Comparison of ENCODE assay signal across 8 cellular contexts in the genomic region with DNA sequence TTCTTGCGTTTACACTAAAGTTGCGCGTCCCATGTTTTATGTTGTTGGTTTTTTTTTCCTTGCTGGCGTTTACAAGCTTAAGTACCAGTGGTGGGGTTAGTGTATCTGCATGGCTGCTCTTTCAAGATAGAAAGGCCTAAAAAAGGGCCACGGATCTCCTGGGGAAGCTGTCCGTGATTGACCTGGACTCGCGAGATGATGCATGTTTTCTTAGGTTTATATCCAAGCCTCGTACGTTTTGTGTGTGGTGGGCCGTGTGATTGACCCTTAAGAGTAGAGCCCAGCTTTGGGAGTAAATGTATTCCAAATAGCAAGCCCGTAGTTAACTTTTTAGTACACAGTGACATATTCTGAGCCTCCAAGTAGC. TPM values are rescaled to one million over a fixed set of nuclear protein-coding genes. Genes with fewer than 3 reads are reported as not detected.
DNase-seq lines count a peak whose midpoint lies in the region; ATAC-seq and TF ChIP-seq lines count a peak whose summit lies in the region.
"Not testable (repeated sequence)": the region's sequence is repeated elsewhere in the genome, so short reads cannot be mapped to it uniquely, and the experiment has no call there.

No MANE protein-coding gene starts in this region.

- in situ Hi-C loops in IMR-90 (cut with MboI; ENCODE audit: low sequenced_read_pairs) = not testable (repeated sequence)

- H3K56ac ChIP-seq in H9 (ENCODE audit: insufficient read length, low read depth, low read length) = not testable (repeated sequence)
- peak overlapping the region; percentile 66; the same call in 1 of the 2 replicates for H3K56ac ChIP-seq in IMR-90 (ENCODE audit: extremely low read depth, insufficient read depth, low read length)

- H3K27ac ChIP-seq in H9 (ENCODE audit: insufficient read length, low read depth, low read length); iPS DF 6.9 (ENCODE audit: low read length): not testable (repeated sequence)
- H3K27ac ChIP-seq in IMR-90 (ENCODE audit: insufficient read depth, low read length) (peak overlapping the region; percentile 82), VCaP (peak overlapping the region; percentile 67), neural cell (ENCODE audit: low read length) (peak overlapping the region; percentile 37), tibial artery (peak overlapping the region; percentile 72 to 76)

- not testable (repeated sequence) for H4K91ac ChIP-seq in H9 (ENCODE audit: insufficient read length, low read depth, low read length); IMR-90 (ENCODE audit: insufficient read depth, low read depth, low read length)

- H4K20me1 ChIP-seq in H9 (ENCODE audit: control insufficient read depth, insufficient read depth, insufficient read length); IMR-90 (ENCODE audit: insufficient read depth, low read length); neural cell (ENCODE audit: insufficient read depth): not testable (repeated sequence)

- not testable (repeated sequence) for H4K5ac ChIP-seq in H9 (ENCODE audit: insufficient read length, low read depth, low read length)
- peak overlapping the region; percentile 72 for H4K5ac ChIP-seq in IMR-90 (ENCODE audit: low read depth, low read length)

- not testable (repeated sequence) for H3K23ac ChIP-seq in H9 (ENCODE audit: insufficient read length, low read depth, low read length)
- peak overlapping the region; percentile 56; the same call in 1 of the 2 replicates for H3K23ac ChIP-seq in IMR-90 (ENCODE audit: low read depth, low read length)

- H3K79me1 ChIP-seq in H9 (ENCODE audit: insufficient read depth, low read depth, low read length, poor library complexity, severe bottlenecking); IMR-90 (ENCODE audit: low read depth in 1 of 2, low read length in 2 of 2): not testable (repeated sequence)

- H3K36me3 Mint-ChIP-seq in H9 (ENCODE audit: insufficient read depth in 1 of 3, low read depth in 3 of 3) = peaks cover 8 to 25% (median 10%) of the 10 kb centered on the region in 3 experiments; a peak in 6 of 7 replicates
- H3K36me3 Mint-ChIP-seq in central memory CD8-positive, alpha-beta T cell (ENCODE audit: insufficient read depth) = peaks cover 10% of the 10 kb centered on the region

- H3K27me3 Mint-ChIP-seq in H9 (ENCODE audit: low read depth); central memory CD8-positive, alpha-beta T cell: not testable (repeated sequence)

- CTCF ChIA-PET in IMR-90 (lab: Yijun Ruan, JAX) = not testable (repeated sequence)

- H3K4me3 ChIP-seq in GM06990 (replicated peaks; ENCODE audit: low read depth, low read length) (peak overlapping the region; percentile 78), IMR-90 (ENCODE audit: insufficient read depth, low read depth, low read length) (peak overlapping the region; percentile 94), iPS DF 6.9 (ENCODE audit: low read length) (peak overlapping the region; percentile 97), neural cell (ENCODE audit: low read length) (peak overlapping the region; percentile 70), tibial artery (peak overlapping the region; percentile 82 to 90)

- intact Hi-C loops in IMR-90 (cut with micrococcal nuclease) = loop anchor here (10.0 kb wide), 1 partner anchor 348 kb away; no protein-coding TSS in a partner anchor
- intact Hi-C loops in tibial artery (cut with DNase I; ENCODE audit: low total_unique reads) = not testable (repeated sequence)

- H3K4me1 Mint-ChIP-seq in H9 = peaks cover 7 to 22% of the 10 kb centered on the region in 2 experiments
- peaks cover 35% of the 10 kb centered on the region for H3K4me1 Mint-ChIP-seq in central memory CD8-positive, alpha-beta T cell

- H3F3A ChIP-seq in neural cell (ENCODE audit: insufficient read depth, low read length, poor library complexity, severe bottlenecking) = not testable (repeated sequence)

- H2BK15ac ChIP-seq in H9 (ENCODE audit: low read depth, low read length); IMR-90 (ENCODE audit: low read depth, low read length): not testable (repeated sequence)

- H3K18ac ChIP-seq in H9 (ENCODE audit: insufficient read length, low read depth, low read length) = peak overlapping the region; percentile 13
- H3K18ac ChIP-seq in IMR-90 (ENCODE audit: low read depth, low read length) = not testable (repeated sequence)

- POLR2A ChIA-PET in IMR-90 (lab: Charles Lee; ENCODE audit: unreplicated experiment) = not testable (repeated sequence)

- TSS peak; percentile 73 for BruUV-seq in IMR-90 (replicated peaks; lab: Mats Ljungman, UMichigan)

- dilution Hi-C loops in IMR-90 (cut with HindIII; ENCODE audit: low sequenced_read_pairs, unreplicated experiment) = not testable (repeated sequence)

- not testable (repeated sequence) for TF ChIP-seq POLR2A in IMR-90 (IDR thresholded peaks at IDR 0.05; ENCODE audit: low read depth, low read length)

- H3K9me1 ChIP-seq in IMR-90 (ENCODE audit: insufficient read depth, low read length) = not testable (repeated sequence)

- H3K9me3 ChIP-seq in H9 (ENCODE audit: control insufficient read depth, low read depth, low read length); IMR-90 (ENCODE audit: control insufficient read depth, insufficient read depth, low read length); iPS DF 6.9 (ENCODE audit: control insufficient read depth, insufficient read depth, low read length); neural cell (ENCODE audit: low read length); tibial artery: not testable (repeated sequence)

- not testable (repeated sequence) for H2AK5ac ChIP-seq in H9 (ENCODE audit: insufficient read length, low read length); IMR-90 (ENCODE audit: low read depth, low read length)

- not testable (repeated sequence) for TF ChIP-seq RAD21 in IMR-90 (IDR thresholded peaks at IDR 0.05; ENCODE audit: low read length); neural cell (conservative IDR thresholded peaks at IDR 0.05)

- WGBS in H9 (ENCODE audit: extremely low coverage, insufficient read length, low lambda C conversion rate) = no CpG with 5 or more reads among the region's 12 CpGs
- WGBS in IMR-90 (ENCODE audit: extremely low coverage in 2 of 2, insufficient read length in 1 of 2), 2 experiments = no CpG with 5 or more reads among the region's 12 CpGs
- no CpG with 5 or more reads among the region's 12 CpGs for WGBS in iPS DF 6.9 (ENCODE audit: insufficient coverage, insufficient read length)

- H2BK5ac ChIP-seq in H9 (ENCODE audit: insufficient read length, low read length) = not testable (repeated sequence)
- peak overlapping the region; percentile 28 for H2BK5ac ChIP-seq in IMR-90 (ENCODE audit: low read depth, low read length, poor library complexity, severe bottlenecking)

- not testable (repeated sequence) for H4K8ac ChIP-seq in H9 (replicated peaks; ENCODE audit: insufficient read length, low read depth, low read length)
- H4K8ac ChIP-seq in IMR-90 (ENCODE audit: low read depth in 2 of 2, low read length in 2 of 2) = peak overlapping the region; percentile 74 to 92

- peak overlapping the region; percentile 89 for H3K9ac ChIP-seq in H9 (ENCODE audit: extremely low read depth, insufficient read length, low read length)
- H3K9ac ChIP-seq in IMR-90 (ENCODE audit: low read depth, low read length) = peak overlapping the region; percentile 90
- peak overlapping the region; percentile 69 for H3K9ac ChIP-seq in neural cell (ENCODE audit: low read length)

- not testable (repeated sequence) for DNase-seq in GM06990 (ENCODE audit: extremely low read depth, insufficient read length); H9; central memory CD8-positive, alpha-beta T cell (ENCODE audit: low spot score in 2 of 2); iPS DF 6.9 (ENCODE audit: low read depth, low spot score); tibial artery
- peak; percentile 0 for DNase-seq in IMR-90

- not testable (repeated sequence) for H3K36me3 ChIP-seq in GM06990 (ENCODE audit: control insufficient read depth, insufficient read depth, low read length); IMR-90 (ENCODE audit: control insufficient read depth, insufficient read depth, low read length); iPS DF 6.9 (ENCODE audit: control insufficient read depth, insufficient read depth, low read length); neural cell (ENCODE audit: insufficient read depth, low read length); tibial artery

- not testable (repeated sequence) for H2AK9ac ChIP-seq in IMR-90 (replicated peaks; ENCODE audit: low read depth, low read length, poor library complexity)

- peak; percentile 38 for ATAC-seq in IMR-90 (ENCODE audit: low read depth)
- peak; percentile 4 for ATAC-seq in central memory CD8-positive, alpha-beta T cell (replicated peaks; ENCODE audit: extremely low read depth, poor library complexity, severe bottlenecking)

- H3K4ac ChIP-seq in H9 (ENCODE audit: low read depth, low read length) = not testable (repeated sequence)
- peak overlapping the region; percentile 72 for H3K4ac ChIP-seq in IMR-90 (ENCODE audit: low read depth, low read length)

- H3K79me2 ChIP-seq in H9 (ENCODE audit: insufficient read depth, low read length) (peaks cover 22% of the 10 kb centered on the region; the same call in 1 of the 2 replicates), neural cell (replicated peaks; ENCODE audit: insufficient read depth, low read length) (peaks cover 13% of the 10 kb centered on the region)

- not testable (repeated sequence) for H3K9me3 Mint-ChIP-seq in H9; central memory CD8-positive, alpha-beta T cell

- H3K4me3 Mint-ChIP-seq in H9 = peak overlapping the region; percentile 96 to 99
- peak overlapping the region; percentile 100 for H3K4me3 Mint-ChIP-seq in central memory CD8-positive, alpha-beta T cell

- H3K23me2 ChIP-seq in H9 (ENCODE audit: insufficient read length, low read depth, low read length, poor library complexity, severe bottlenecking) = not testable (repeated sequence)

- not testable (repeated sequence) for H2BK20ac ChIP-seq in H9 (ENCODE audit: low read depth, low read length, poor library complexity, severe bottlenecking); IMR-90 (ENCODE audit: low read depth, low read length)

- not testable (repeated sequence) for TF ChIP-seq CTCF in GM06990 (IDR thresholded peaks at IDR 0.05; ENCODE audit: insufficient read depth, low read length, poor library complexity, severe bottlenecking); H9 (conservative IDR thresholded peaks at IDR 0.05); IMR-90 (conservative IDR thresholded peaks at IDR 0.05; ENCODE audit: low read depth, low read length); VCaP (conservative IDR thresholded peaks at IDR 0.05); neural cell (IDR thresholded peaks at IDR 0.05; ENCODE audit: poor library complexity, severe bottlenecking); tibial artery (IDR thresholded peaks at IDR 0.05)

- not testable (repeated sequence) for TF ChIP-seq EP300 in neural cell (conservative IDR thresholded peaks at IDR 0.05; ENCODE audit: poor library complexity, severe bottlenecking)

- not testable (repeated sequence) for H3K4me1 ChIP-seq in H9 (ENCODE audit: insufficient read depth, low read length); IMR-90 (ENCODE audit: control insufficient read depth, insufficient read depth, low read length); iPS DF 6.9 (ENCODE audit: control insufficient read depth, insufficient read depth, low read length)
- peaks cover 0 to 26% (median 8%) of the 10 kb centered on the region in 4 donors for H3K4me1 ChIP-seq in tibial artery

- H2AFZ ChIP-seq in H9 (ENCODE audit: low read length); neural cell (ENCODE audit: low read depth, low read length): not testable (repeated sequence)
- peak overlapping the region; percentile 78 for H2AFZ ChIP-seq in IMR-90 (replicated peaks; ENCODE audit: low read length, poor library complexity)

- H3K9me2 ChIP-seq in neural cell (ENCODE audit: insufficient read depth, low read length) = not testable (repeated sequence)

- not testable (repeated sequence) for H3K27me3 ChIP-seq in GM06990 (replicated peaks; ENCODE audit: control insufficient read depth, insufficient read depth, low read length); H9 (ENCODE audit: insufficient read depth, low read length); IMR-90 (ENCODE audit: control insufficient read depth, insufficient read depth, low read length); iPS DF 6.9 (ENCODE audit: control insufficient read depth, insufficient read depth, low read length); neural cell (ENCODE audit: insufficient read depth, low read depth, low read length); tibial artery

- not testable (repeated sequence) for H2BK12ac ChIP-seq in H9 (ENCODE audit: insufficient read length, low read depth, low read length)

- not testable (repeated sequence) for H3T11ph ChIP-seq in H9 (ENCODE audit: low read length)

- H3K27ac Mint-ChIP-seq in H9 = peak overlapping the region; percentile 98 to 100 (median 99)
- H3K27ac Mint-ChIP-seq in central memory CD8-positive, alpha-beta T cell (ENCODE audit: low read depth) = peak overlapping the region; percentile 96

- H3K14ac ChIP-seq in H9 (ENCODE audit: insufficient read depth, low read length) = not testable (repeated sequence)
- peak overlapping the region; percentile 83 for H3K14ac ChIP-seq in IMR-90 (replicated peaks; ENCODE audit: low read depth, low read length)

- not testable (repeated sequence) for H2BK120ac ChIP-seq in H9 (ENCODE audit: low read depth, low read length, poor library complexity, severe bottlenecking); IMR-90 (ENCODE audit: low read depth, low read length)

- H3K4me2 ChIP-seq in H9 (ENCODE audit: insufficient read depth, insufficient read length, low read length) = peak overlapping the region; percentile 76
- H3K4me2 ChIP-seq in IMR-90 (ENCODE audit: low read depth, low read length) = peak overlapping the region; percentile 94
- H3K4me2 ChIP-seq in neural cell (ENCODE audit: low read length) = peak overlapping the region; percentile 78

RNA-seq across cellular contexts. Expression of a gene that starts 0.5 kb away (rescaled TPM):
- total RNA-seq in H9 (2021) (20.8 and 24.2 TPM in 2 replicates), IMR-90 (2012; rRNA removed) (13.8 and 19.2 TPM in 2 replicates)
- polyA plus RNA-seq in IMR-90 (2012; rRNA removed) (12.9 and 14.2 TPM in 2 replicates), neural cell (11.7 and 12.1 TPM in 2 replicates)
- polyA plus RNA-seq in IMR-90 (2012; cell fraction: cytosol; rRNA removed) = 6.4 and 9.3 TPM in 2 replicates
- 21.6 and 35.9 TPM in 2 replicates for polyA plus RNA-seq in IMR-90 (2012; cell fraction: nucleus; rRNA removed; ENCODE audit: low replicate concordance)
- polyA minus RNA-seq in neural cell = 18.0 and 22.9 TPM in 2 replicates

RNA-seq across cellular contexts. Expression of a gene that starts 0.5 kb away (rescaled TPM):
- total RNA-seq in H9 (2021) = 46.9 and 48.3 TPM in 2 replicates
- 24.4 and 32.2 TPM in 2 replicates for total RNA-seq in IMR-90 (2012; rRNA removed)
- 7.5 and 8.6 TPM in 2 replicates for polyA plus RNA-seq in IMR-90 (2012; rRNA removed)
- polyA plus RNA-seq in IMR-90 (2012; cell fraction: cytosol; rRNA removed) = 2.1 and 3.3 TPM in 2 replicates
- 3.5 and 10.6 TPM in 2 replicates for polyA plus RNA-seq in IMR-90 (2012; cell fraction: nucleus; rRNA removed; ENCODE audit: low replicate concordance)
- polyA plus RNA-seq in neural cell = 33.1 and 36.0 TPM in 2 replicates
- 104 and 109 TPM in 2 replicates for polyA minus RNA-seq in neural cell

RNA-seq across cellular contexts. Expression of a gene that starts 45.9 kb away (rescaled TPM):
- total RNA-seq in H9 (2021) = 12.1 and 13.4 TPM in 2 replicates
- total RNA-seq in IMR-90 (2012; rRNA removed) = 1.9 and 2.3 TPM in 2 replicates
- polyA plus RNA-seq in IMR-90 (2012; rRNA removed) = 12.9 and 13.6 TPM in 2 replicates
- 3.8 and 3.9 TPM in 2 replicates for polyA plus RNA-seq in IMR-90 (2012; cell fraction: cytosol; rRNA removed)
- 111 and 126 TPM in 2 replicates for polyA plus RNA-seq in IMR-90 (2012; cell fraction: nucleus; rRNA removed; ENCODE audit: low replicate concordance)
- 23.3 and 25.6 TPM in 2 replicates for polyA plus RNA-seq in neural cell
- polyA minus RNA-seq in neural cell = 6.8 and 8.7 TPM in 2 replicates
